14 cellular contexts compared by ENCODE assay signal in genomic region chr6:31700716-31701401, GRCh38. TPM values are rescaled to one million over a fixed set of nuclear protein-coding genes. Genes with fewer than 3 reads are reported as not detected.
DNase-seq lines count a peak whose midpoint lies in the region; ATAC-seq, FAIRE-seq and TF ChIP-seq lines count a peak whose summit lies in the region.
"Had no signal": no experiment of that assay in that cellular context is flagged by ENCODE, and none has a peak within 500 bp of the region (broad histone marks: within the 10 kb centered on the region; RNA-seq: fewer than 3 reads in every experiment).

No MANE protein-coding gene starts in this region.

- peaks cover 39% of the 10 kb centered on the region for H3K4me1 ChIP-seq in HepG2 (ENCODE audit: insufficient read depth, low read length)
- peaks cover 0 to 21% (median 11%) of the 10 kb centered on the region in 4 donors for H3K4me1 ChIP-seq in right lobe of liver
- H3K4me1 ChIP-seq in vagina, result peaks cover 28% of the 10 kb centered on the region

- H3K27me3 Mint-ChIP-seq in activated naive CD8-positive, alpha-beta T cell, result no peaks in the 10 kb centered on the region
- H3K27me3 Mint-ChIP-seq in naive B cell, result no peaks in the 10 kb centered on the region

- peaks cover 22% of the 10 kb centered on the region for H3K79me2 ChIP-seq in HepG2 (ENCODE audit: insufficient read depth, low read length)

- no peak for DNase-seq in HepG2 (ENCODE audit: low spot score)
- DNase-seq in right lobe of liver, result no peak
- DNase-seq in naive B cell, result no peak
- DNase-seq in vagina (ENCODE audit: extremely low spot score in 2 of 2), result no peak
- no peak for DNase-seq in Kasumi-1 (lab: John Stamatoyannopoulos, UW)
- DNase-seq: cerebellar nuclear complex; NCI-H446 treated with DMSO at 0.1 percent for 48 hours; stimulated activated CD4-positive, alpha-beta T cell treated with anti-CD3 and anti-CD28 coated beads, Interleukin-15, amount 100 ng/mL, for 24 hours; stimulated activated CD8-positive, alpha-beta memory T cell treated with anti-CD3 and anti-CD28 coated beads, Interleukin-4, amount 100 ng/mL, for 48 hours had no signal

- H3K9me3 Mint-ChIP-seq in activated naive CD8-positive, alpha-beta T cell (ENCODE audit: low read depth), result no peaks in the 10 kb centered on the region
- H3K9me3 Mint-ChIP-seq in naive B cell, result no peaks in the 10 kb centered on the region

- H3K27ac ChIP-seq in HepG2 (ENCODE audit: extremely low read length, insufficient read depth, low read length), result no peak overlapping the region
- no peak overlapping the region for H3K27ac ChIP-seq in right lobe of liver
- peak overlapping the region; percentile 98 for H3K27ac ChIP-seq in vagina

- peak overlapping the region; percentile 100 for H3K4me3 Mint-ChIP-seq in activated naive CD8-positive, alpha-beta T cell
- peak overlapping the region in 7 of 8 donors; percentile 24 to 100 (median 97) for H3K4me3 Mint-ChIP-seq in naive B cell

- H3K27me3 ChIP-seq in HepG2 (ENCODE audit: control insufficient read depth in 1 of 2, insufficient read depth in 2 of 2, low read length in 2 of 2) (no peaks in the 10 kb centered on the region; a peak in 2 of 5 replicates), right lobe of liver (no peaks in the 10 kb centered on the region), vagina (no peaks in the 10 kb centered on the region)

- no peak for ATAC-seq in HepG2
- no peak for ATAC-seq in right lobe of liver
- no peak for ATAC-seq in naive B cell (ENCODE audit: low read depth in 2 of 2)
- no peak for ATAC-seq in HG03354 (IDR thresholded peaks at IDR 0.05; ENCODE audit: poor library complexity, severe bottlenecking, unreplicated experiment)
- ATAC-seq in GM18909 (IDR thresholded peaks at IDR 0.05; ENCODE audit: poor library complexity, unreplicated experiment), result no peak

- no peak for TF ChIP-seq CTCF in HepG2 (CRISPR knock-in tag; IDR thresholded peaks at IDR 0.05)
- TF ChIP-seq CTCF in right lobe of liver (IDR thresholded peaks at IDR 0.05), result no peak
- TF ChIP-seq CTCF in vagina (IDR thresholded peaks at IDR 0.05), result no peak

- no peaks in the 10 kb centered on the region for H3K9me3 ChIP-seq in HepG2 (ENCODE audit: low read length)
- no peaks in the 10 kb centered on the region for H3K9me3 ChIP-seq in right lobe of liver
- no peaks in the 10 kb centered on the region for H3K9me3 ChIP-seq in vagina

- peak overlapping the region; percentile 95; the same call in 1 of the 2 replicates for H3K9ac ChIP-seq in HepG2 (ENCODE audit: insufficient read depth, low read depth, low read length)

- H3K4me1 Mint-ChIP-seq in activated naive CD8-positive, alpha-beta T cell (ENCODE audit: low read depth), result peaks cover 38% of the 10 kb centered on the region
- peaks cover 28 to 46% (median 33%) of the 10 kb centered on the region in 3 donors for H3K4me1 Mint-ChIP-seq in naive B cell

- no peak for TF ChIP-seq POLR2A in HepG2 (IDR thresholded peaks at IDR 0.05; ENCODE audit: insufficient read depth in 1 of 2, low read depth in 2 of 2, low read length in 2 of 2)
- no peak for TF ChIP-seq POLR2A in right lobe of liver (IDR thresholded peaks at IDR 0.05)
- no peak for TF ChIP-seq POLR2A in vagina (IDR thresholded peaks at IDR 0.05)

- POLR2A ChIA-PET in HepG2 (lab: Yijun Ruan, JAX), result interaction anchor here (0.5 to 2.7 kb wide), 2 partner anchors 8 to 29 kb away, joined by 3 to 22 read pairs; no protein-coding TSS in a partner anchor

- in situ Hi-C loops in HepG2 (cut with HindIII; ENCODE audit: extremely low pct_ligation_motif_present, low pct_unique_long_range_greater_than_20kb), result no loop called here

- H3K27ac Mint-ChIP-seq in activated naive CD8-positive, alpha-beta T cell, result peak overlapping the region; percentile 46
- peak overlapping the region in 4 of 6 donors; percentile 37 to 97 (median 75) for H3K27ac Mint-ChIP-seq in naive B cell

- BruUV-seq in HepG2 (replicated peaks; lab: Mats Ljungman, UMichigan), result no TSS peak

- CTCF ChIA-PET in HepG2 (lab: Yijun Ruan, JAX; ENCODE audit: low intra/inter-chr PET ratio, low total read pairs), result no interaction called here

- intact Hi-C loops in HepG2 (cut with micrococcal nuclease; ENCODE audit: unreplicated experiment), result loop anchor here (5.0 kb wide), 1 partner anchor 36 kb away; the partner anchor contains the start of gene CLIC1
- intact Hi-C loops in right lobe of liver (cut with DNase I), result no loop called here
- intact Hi-C loops in vagina (cut with DNase I), result loop anchor here (2.0 kb wide), 1 partner anchor 32 kb away; the partner anchor contains the start of gene LY6G5B

- peak overlapping the region; percentile 99 for H3K4me2 ChIP-seq in HepG2 (ENCODE audit: low read depth, low read length)

- FAIRE-seq in HepG2 (lab: Jason Lieb, UNC), result no peak

- H4K20me1 ChIP-seq in HepG2 (ENCODE audit: insufficient read depth, low read length), result no peaks in the 10 kb centered on the region

- H3K36me3 Mint-ChIP-seq in activated naive CD8-positive, alpha-beta T cell, result peaks cover 4% of the 10 kb centered on the region
- H3K36me3 Mint-ChIP-seq in naive B cell, result peaks cover 6 to 12% of the 10 kb centered on the region in 2 donors

- no peak for TF ChIP-seq RAD21 in HepG2 (CRISPR knock-in tag; IDR thresholded peaks at IDR 0.05)

- TF ChIP-seq EP300 in HepG2 (IDR thresholded peaks at IDR 0.05; ENCODE audit: low read depth in 2 of 2, low read length in 2 of 2), result no peak
- TF ChIP-seq EP300 in HepG2 (CRISPR knock-in tag; IDR thresholded peaks at IDR 0.05; ENCODE audit: borderline replicate concordance), result no peak

- no peak overlapping the region for H2AFZ ChIP-seq in HepG2 (ENCODE audit: low read length)

- peak overlapping the region in 1 of 3 experiments; percentile 84; a peak in 3 of 6 replicates for H3K4me3 ChIP-seq in HepG2 (replicated peaks in 1 of 3; ENCODE audit: insufficient read depth in 1 of 3, low read depth in 2 of 3, low read length in 3 of 3)
- H3K4me3 ChIP-seq in right lobe of liver, result no peak overlapping the region
- no peak overlapping the region for H3K4me3 ChIP-seq in vagina

- 50% methylated on average over 5 of the region's 5 CpGs for WGBS in HepG2 (ENCODE audit: low lambda C conversion rate)
- WGBS in right lobe of liver (ENCODE audit: insufficient coverage, low coverage, low lambda C conversion rate, missing lambda C conversion rate), result 47% methylated on average over 4 of the region's 5 CpGs

- H3K36me3 ChIP-seq in HepG2 (replicated peaks in 1 of 2; ENCODE audit: control insufficient read depth in 1 of 2, insufficient read depth in 2 of 2, low read length in 2 of 2), result peaks cover 4 to 21% of the 10 kb centered on the region in 2 experiments; a peak in 4 of 5 replicates
- H3K36me3 ChIP-seq in right lobe of liver, result peaks cover 0 to 30% (median 2%) of the 10 kb centered on the region in 4 donors
- H3K36me3 ChIP-seq in vagina, result peaks cover 0 to 28% of the 10 kb centered on the region in 2 donors

RNA-seq across cellular contexts. Expression of gene ABHD16A, which starts 2.3 kb away (rescaled TPM):
- 16.2 and 43.5 TPM in 2 replicates for total RNA-seq in HepG2 (2016; rRNA removed; fragmentation: Illumina TruSeq; extraction: Trizol)
- 10.8 and 11.4 TPM in 2 replicates for total RNA-seq in HepG2 (2016; cell fraction: cytosol; rRNA removed; fragmentation: Illumina TruSeq; extraction: Trizol; ENCODE audit: low read depth)
- 15.1 and 42.2 TPM in 2 replicates for total RNA-seq in HepG2 (2016; cell fraction: insoluble cytoplasmic fraction; rRNA removed; fragmentation: Illumina TruSeq; extraction: Trizol)
- 18.3 and 19.8 TPM in 2 replicates for total RNA-seq in HepG2 (2016; cell fraction: membrane; rRNA removed; fragmentation: Illumina TruSeq; extraction: Trizol)
- total RNA-seq in HepG2 (2016; cell fraction: nucleus; rRNA removed; fragmentation: Illumina TruSeq; extraction: Trizol), result 54.6 and 60.7 TPM in 2 replicates
- polyA plus RNA-seq in HepG2 (2011; rRNA removed), result 45.4 and 49.0 TPM in 2 replicates
- 36.7 and 41.5 TPM in 2 replicates for polyA plus RNA-seq in HepG2 (2011; cell fraction: cytosol; rRNA removed)
- 157 and 186 TPM in 2 replicates for polyA plus RNA-seq in HepG2 (2011; cell fraction: nucleus; rRNA removed)
- 24.5 and 28.4 TPM in 2 replicates for polyA plus RNA-seq in HepG2 (2012)
- polyA plus RNA-seq in HepG2 (2016; cell fraction: cytosol; fragmentation: Illumina TruSeq; extraction: Trizol; ENCODE audit: low read depth), result 5.9 and 6.9 TPM in 2 replicates
- polyA plus RNA-seq in HepG2 (2016; cell fraction: insoluble cytoplasmic fraction; fragmentation: Illumina TruSeq; extraction: Trizol; ENCODE audit: low read depth), result 10.5 and 12.1 TPM in 2 replicates
- polyA plus RNA-seq in HepG2 (2016; cell fraction: membrane; fragmentation: Illumina TruSeq; extraction: Trizol; ENCODE audit: low read depth), result 8.7 and 9.4 TPM in 2 replicates
- 86.5 and 92.7 TPM in 2 replicates for polyA plus RNA-seq in HepG2 (2016; cell fraction: nucleus; fragmentation: Illumina TruSeq; extraction: Trizol; ENCODE audit: insufficient read depth, low read depth)
- polyA minus RNA-seq in HepG2 (2011; rRNA and poly(A)+ RNA removed; ENCODE audit: low replicate concordance), result 62.6 and 78.7 TPM in 2 replicates
- 16.2 and 16.4 TPM in 2 replicates for polyA minus RNA-seq in HepG2 (2011; cell fraction: cytosol; rRNA and poly(A)+ RNA removed)
- 38.2 and 46.5 TPM in 2 replicates for polyA minus RNA-seq in HepG2 (2011; cell fraction: nucleus; rRNA and poly(A)+ RNA removed)
- total RNA-seq in right lobe of liver, result 10 to 100 TPM; 29.7 to 34.8 (median 31.2) TPM
- 10 to 100 TPM; 27.3 to 45.3 (median 33.4) TPM for polyA plus RNA-seq in naive B cell (ENCODE audit: low read depth in 6 of 6)
- 53.0 TPM for total RNA-seq in vagina

RNA-seq across cellular contexts. Expression of gene LY6G6F, which starts 5.8 kb away (rescaled TPM):
- total RNA-seq in HepG2 (2016; rRNA removed; fragmentation: Illumina TruSeq; extraction: Trizol), result not detected in 2 replicates
- total RNA-seq in HepG2 (2016; cell fraction: cytosol; rRNA removed; fragmentation: Illumina TruSeq; extraction: Trizol; ENCODE audit: low read depth), result not detected in 2 replicates
- total RNA-seq in HepG2 (2016; cell fraction: insoluble cytoplasmic fraction; rRNA removed; fragmentation: Illumina TruSeq; extraction: Trizol), result not detected in 2 replicates
- total RNA-seq in HepG2 (2016; cell fraction: membrane; rRNA removed; fragmentation: Illumina TruSeq; extraction: Trizol), result not detected in 2 replicates
- total RNA-seq in HepG2 (2016; cell fraction: nucleus; rRNA removed; fragmentation: Illumina TruSeq; extraction: Trizol), result not detected in 2 replicates
- polyA plus RNA-seq in HepG2 (2011; rRNA removed), result not detected in 2 replicates
- not detected in 2 replicates for polyA plus RNA-seq in HepG2 (2011; cell fraction: cytosol; rRNA removed)
- not detected in 2 replicates for polyA plus RNA-seq in HepG2 (2011; cell fraction: nucleus; rRNA removed)
- polyA plus RNA-seq in HepG2 (2012), result not detected in 2 replicates
- polyA plus RNA-seq in HepG2 (2016; cell fraction: cytosol; fragmentation: Illumina TruSeq; extraction: Trizol; ENCODE audit: low read depth), result not detected in 2 replicates
- polyA plus RNA-seq in HepG2 (2016; cell fraction: insoluble cytoplasmic fraction; fragmentation: Illumina TruSeq; extraction: Trizol; ENCODE audit: low read depth), result not detected in 2 replicates
- polyA plus RNA-seq in HepG2 (2016; cell fraction: membrane; fragmentation: Illumina TruSeq; extraction: Trizol; ENCODE audit: low read depth), result not detected in 2 replicates
- not detected in 2 replicates for polyA plus RNA-seq in HepG2 (2016; cell fraction: nucleus; fragmentation: Illumina TruSeq; extraction: Trizol; ENCODE audit: insufficient read depth, low read depth)
- not detected in 2 replicates for polyA minus RNA-seq in HepG2 (2011; rRNA and poly(A)+ RNA removed; ENCODE audit: low replicate concordance)
- polyA minus RNA-seq in HepG2 (2011; cell fraction: cytosol; rRNA and poly(A)+ RNA removed), result not detected in 2 replicates
- polyA minus RNA-seq in HepG2 (2011; cell fraction: nucleus; rRNA and poly(A)+ RNA removed), result not detected in 2 replicates
- total RNA-seq in right lobe of liver, result not detected
- 1 to 10 TPM in 1 of 6 donors, under 1 TPM in 2, not detected in 3; 0.60 to 1.8 (median 0.75) TPM for polyA plus RNA-seq in naive B cell (ENCODE audit: low read depth in 6 of 6)
- not detected for total RNA-seq in vagina
- total RNA-seq: myocyte had no signal
- polyA plus RNA-seq: BJ had no signal

RNA-seq across cellular contexts. Expression of gene LY6G6D, which starts 14.3 kb away (rescaled TPM):
- total RNA-seq in HepG2 (2016; rRNA removed; fragmentation: Illumina TruSeq; extraction: Trizol), result not detected in 2 replicates
- total RNA-seq in HepG2 (2016; cell fraction: cytosol; rRNA removed; fragmentation: Illumina TruSeq; extraction: Trizol; ENCODE audit: low read depth), result not detected in 2 replicates
- total RNA-seq in HepG2 (2016; cell fraction: insoluble cytoplasmic fraction; rRNA removed; fragmentation: Illumina TruSeq; extraction: Trizol), result not detected in 2 replicates
- total RNA-seq in HepG2 (2016; cell fraction: membrane; rRNA removed; fragmentation: Illumina TruSeq; extraction: Trizol), result not detected in 2 replicates
- not detected in 2 replicates for total RNA-seq in HepG2 (2016; cell fraction: nucleus; rRNA removed; fragmentation: Illumina TruSeq; extraction: Trizol)
- polyA plus RNA-seq in HepG2 (2011; rRNA removed), result not detected in 2 replicates
- polyA plus RNA-seq in HepG2 (2011; cell fraction: cytosol; rRNA removed), result not detected in 2 replicates
- polyA plus RNA-seq in HepG2 (2011; cell fraction: nucleus; rRNA removed), result not detected in 2 replicates
- polyA plus RNA-seq in HepG2 (2012), result 0.47 TPM in 1 of 2 replicates, not detected in the other
- not detected in 2 replicates for polyA plus RNA-seq in HepG2 (2016; cell fraction: cytosol; fragmentation: Illumina TruSeq; extraction: Trizol; ENCODE audit: low read depth)
- not detected in 2 replicates for polyA plus RNA-seq in HepG2 (2016; cell fraction: insoluble cytoplasmic fraction; fragmentation: Illumina TruSeq; extraction: Trizol; ENCODE audit: low read depth)
- not detected in 2 replicates for polyA plus RNA-seq in HepG2 (2016; cell fraction: membrane; fragmentation: Illumina TruSeq; extraction: Trizol; ENCODE audit: low read depth)
- polyA plus RNA-seq in HepG2 (2016; cell fraction: nucleus; fragmentation: Illumina TruSeq; extraction: Trizol; ENCODE audit: insufficient read depth, low read depth), result not detected in 2 replicates
- not detected in 2 replicates for polyA minus RNA-seq in HepG2 (2011; rRNA and poly(A)+ RNA removed; ENCODE audit: low replicate concordance)
- polyA minus RNA-seq in HepG2 (2011; cell fraction: cytosol; rRNA and poly(A)+ RNA removed), result not detected in 2 replicates
- not detected in 2 replicates for polyA minus RNA-seq in HepG2 (2011; cell fraction: nucleus; rRNA and poly(A)+ RNA removed)
- total RNA-seq in right lobe of liver, result not detected
- not detected for polyA plus RNA-seq in naive B cell (ENCODE audit: low read depth in 6 of 6)
- not detected for total RNA-seq in vagina
- total RNA-seq: myocyte had no signal
- polyA plus RNA-seq: BJ had no signal

RNA-seq across cellular contexts. Expression of gene LY6G5C, which starts 20.0 kb away (rescaled TPM):
- 0.33 TPM in 1 of 2 replicates, not detected in the other for total RNA-seq in HepG2 (2016; rRNA removed; fragmentation: Illumina TruSeq; extraction: Trizol)
- not detected in 2 replicates for total RNA-seq in HepG2 (2016; cell fraction: cytosol; rRNA removed; fragmentation: Illumina TruSeq; extraction: Trizol; ENCODE audit: low read depth)
- 0.28 TPM in 1 of 2 replicates, not detected in the other for total RNA-seq in HepG2 (2016; cell fraction: insoluble cytoplasmic fraction; rRNA removed; fragmentation: Illumina TruSeq; extraction: Trizol)
- 0.40 and 0.59 TPM in 2 replicates for total RNA-seq in HepG2 (2016; cell fraction: membrane; rRNA removed; fragmentation: Illumina TruSeq; extraction: Trizol)
- 1.2 TPM in 1 of 2 replicates, not detected in the other for total RNA-seq in HepG2 (2016; cell fraction: nucleus; rRNA removed; fragmentation: Illumina TruSeq; extraction: Trizol)
- 0.50 and 0.55 TPM in 2 replicates for polyA plus RNA-seq in HepG2 (2011; rRNA removed)
- polyA plus RNA-seq in HepG2 (2011; cell fraction: cytosol; rRNA removed), result 0.09 and 0.11 TPM in 2 replicates
- 2.0 and 2.2 TPM in 2 replicates for polyA plus RNA-seq in HepG2 (2011; cell fraction: nucleus; rRNA removed)
- polyA plus RNA-seq in HepG2 (2012), result 1.2 and 1.4 TPM in 2 replicates
- not detected in 2 replicates for polyA plus RNA-seq in HepG2 (2016; cell fraction: cytosol; fragmentation: Illumina TruSeq; extraction: Trizol; ENCODE audit: low read depth)
- not detected in 2 replicates for polyA plus RNA-seq in HepG2 (2016; cell fraction: insoluble cytoplasmic fraction; fragmentation: Illumina TruSeq; extraction: Trizol; ENCODE audit: low read depth)
- not detected in 2 replicates for polyA plus RNA-seq in HepG2 (2016; cell fraction: membrane; fragmentation: Illumina TruSeq; extraction: Trizol; ENCODE audit: low read depth)
- polyA plus RNA-seq in HepG2 (2016; cell fraction: nucleus; fragmentation: Illumina TruSeq; extraction: Trizol; ENCODE audit: insufficient read depth, low read depth), result 4.0 and 6.1 TPM in 2 replicates
- polyA minus RNA-seq in HepG2 (2011; rRNA and poly(A)+ RNA removed; ENCODE audit: low replicate concordance), result 3.9 TPM in 1 of 2 replicates, not detected in the other
- not detected in 2 replicates for polyA minus RNA-seq in HepG2 (2011; cell fraction: cytosol; rRNA and poly(A)+ RNA removed)
- 0.50 TPM in 1 of 2 replicates, not detected in the other for polyA minus RNA-seq in HepG2 (2011; cell fraction: nucleus; rRNA and poly(A)+ RNA removed)
- total RNA-seq in right lobe of liver, result 1 to 10 TPM in 3 of 6 experiments, under 1 TPM in 3; 0.68 to 1.6 (median 1.2) TPM
- 1 to 10 TPM in 1 of 6 donors, under 1 TPM in 3, not detected in 2; 0.48 to 1.6 (median 0.92) TPM for polyA plus RNA-seq in naive B cell (ENCODE audit: low read depth in 6 of 6)
- 1.7 TPM for total RNA-seq in vagina

RNA-seq across cellular contexts. Expression of gene LY6G6C, which starts 20.7 kb away (rescaled TPM):
- total RNA-seq in HepG2 (2016; rRNA removed; fragmentation: Illumina TruSeq; extraction: Trizol), result not detected in 2 replicates
- total RNA-seq in HepG2 (2016; cell fraction: cytosol; rRNA removed; fragmentation: Illumina TruSeq; extraction: Trizol; ENCODE audit: low read depth), result not detected in 2 replicates
- total RNA-seq in HepG2 (2016; cell fraction: insoluble cytoplasmic fraction; rRNA removed; fragmentation: Illumina TruSeq; extraction: Trizol), result not detected in 2 replicates
- total RNA-seq in HepG2 (2016; cell fraction: membrane; rRNA removed; fragmentation: Illumina TruSeq; extraction: Trizol), result not detected in 2 replicates
- not detected in 2 replicates for total RNA-seq in HepG2 (2016; cell fraction: nucleus; rRNA removed; fragmentation: Illumina TruSeq; extraction: Trizol)
- 0.15 and 0.21 TPM in 2 replicates for polyA plus RNA-seq in HepG2 (2011; rRNA removed)
- polyA plus RNA-seq in HepG2 (2011; cell fraction: cytosol; rRNA removed), result 0.13 TPM in 1 of 2 replicates, not detected in the other
- polyA plus RNA-seq in HepG2 (2011; cell fraction: nucleus; rRNA removed), result 0.42 and 0.76 TPM in 2 replicates
- polyA plus RNA-seq in HepG2 (2012), result 0.31 TPM in 1 of 2 replicates, not detected in the other
- polyA plus RNA-seq in HepG2 (2016; cell fraction: cytosol; fragmentation: Illumina TruSeq; extraction: Trizol; ENCODE audit: low read depth), result not detected in 2 replicates
- not detected in 2 replicates for polyA plus RNA-seq in HepG2 (2016; cell fraction: insoluble cytoplasmic fraction; fragmentation: Illumina TruSeq; extraction: Trizol; ENCODE audit: low read depth)
- not detected in 2 replicates for polyA plus RNA-seq in HepG2 (2016; cell fraction: membrane; fragmentation: Illumina TruSeq; extraction: Trizol; ENCODE audit: low read depth)
- polyA plus RNA-seq in HepG2 (2016; cell fraction: nucleus; fragmentation: Illumina TruSeq; extraction: Trizol; ENCODE audit: insufficient read depth, low read depth), result 0.72 TPM in 1 of 2 replicates, not detected in the other
- polyA minus RNA-seq in HepG2 (2011; rRNA and poly(A)+ RNA removed; ENCODE audit: low replicate concordance), result 0.28 TPM in 1 of 2 replicates, not detected in the other
- not detected in 2 replicates for polyA minus RNA-seq in HepG2 (2011; cell fraction: cytosol; rRNA and poly(A)+ RNA removed)
- not detected in 2 replicates for polyA minus RNA-seq in HepG2 (2011; cell fraction: nucleus; rRNA and poly(A)+ RNA removed)
- total RNA-seq in right lobe of liver, result not detected
- polyA plus RNA-seq in naive B cell (ENCODE audit: low read depth in 6 of 6), result not detected
- not detected for total RNA-seq in vagina
- total RNA-seq: myocyte had no signal
- polyA plus RNA-seq: BJ had no signal

Comparison
In these comparisons a context has a peak if more than half of its experiments do, and no peak if none do; other contexts are left out.
1. intact Hi-C loops: an anchor here in HepG2 (5.0 kb wide) and vagina (2.0 kb wide); none called in right lobe of liver.